ENCODE assay signal across 25 cellular contexts in genomic region chr3:53184701-53185100, GRCh38.
"Had no signal": no experiment of that assay in that cellular context is flagged by ENCODE, and none has a peak within 500 bp of the region (broad histone marks: within the 10 kb centered on the region; RNA-seq: fewer than 3 reads in every experiment).

No MANE protein-coding gene starts in this region.

- H3K4me3 ChIP-seq: dorsolateral prefrontal cortex, left lung, lower lobe of right lung, mucosa of descending colon, psoas muscle, testis, transverse colon had no signal

- H3K27me3 ChIP-seq: dorsolateral prefrontal cortex, left lung, testis, transverse colon had no signal

- H3K4me1 Mint-ChIP-seq: activated T-helper 17 cell treated with anti-CD3 and anti-CD28 coated beads, Interleukin-2, amount 50 U/mL, for 72 hours; nephron had no signal

- H3K9me3 Mint-ChIP-seq: activated CD8-positive, alpha-beta T cell treated with anti-CD3 and anti-CD28 coated beads for 36 hours; activated T-cell treated with anti-CD3 and anti-CD28 coated beads, Interleukin-2, amount 50 U/mL, for 4 hours; activated T-helper 17 cell treated with anti-CD3 and anti-CD28 coated beads, Interleukin-2, amount 50 U/mL, for 72 hours; nephron; T-helper 1 cell treated with Interleukin-12 subunit alpha and Interleukin-12 subunit beta and Interleukin-4 antibody, amounts not matched to agents 30 μg/mL and 1 μg/mL, for 36 hours had no signal

- H3K27me3 Mint-ChIP-seq: activated CD8-positive, alpha-beta T cell treated with anti-CD3 and anti-CD28 coated beads for 36 hours; activated T-helper 17 cell treated with anti-CD3 and anti-CD28 coated beads, Interleukin-2, amount 50 U/mL, for 72 hours had no signal

- H3K4me1 ChIP-seq: parathyroid adenoma, psoas muscle, testis, transverse colon had no signal

- H3K27ac Mint-ChIP-seq: activated CD8-positive, alpha-beta T cell treated with anti-CD3 and anti-CD28 coated beads for 36 hours; activated T-helper 17 cell treated with anti-CD3 and anti-CD28 coated beads, Interleukin-2, amount 50 U/mL, for 72 hours; nephron; T-helper 1 cell treated with Interleukin-12 subunit alpha and Interleukin-12 subunit beta and Interleukin-4 antibody, amounts not matched to agents 30 μg/mL and 1 μg/mL, for 36 hours had no signal

- H3K9ac ChIP-seq: parathyroid adenoma had no signal

- DNase-seq: activated CD4-positive, alpha-beta T cell treated with anti-CD3 and anti-CD28 coated beads, Interleukin-2, amount 50 U/mL, for 1 hour; activated CD4-positive, CD25-positive, alpha-beta regulatory T cell treated with anti-CD3 and anti-CD28 coated beads, Interleukin-2, amount 50 U/mL, for 72 hours; activated CD8-positive, alpha-beta T cell treated with anti-CD3 and anti-CD28 coated beads for 36 hours; activated gamma-delta T cell treated with Interleukin-2 at 50 U/mL for 16 hours; activated naive CD4-positive, alpha-beta T cell treated with anti-CD3 and anti-CD28 coated beads, Interleukin-2, amount 50 U/mL, for 16 hours; activated T-cell treated with anti-CD3 and anti-CD28 coated beads, Interleukin-2, amount 50 U/mL, for 4 hours; amniotic stem cell; central memory CD4-positive, alpha-beta T cell; dorsolateral prefrontal cortex; effector memory CD4-positive, alpha-beta T cell; kidney glomerular epithelial cell; left lung; lower lobe of right lung; nucleus accumbens; stimulated activated naive CD8-positive, alpha-beta T cell treated with anti-CD3 and anti-CD28 coated beads, Interleukin-15, Interleukin-2, amounts not matched to agents 100 U/mL and 50 U/mL, for 24 hours; T1000; testis; transverse colon; WERI-Rb-1 had no signal

- H3K4me3 Mint-ChIP-seq: activated CD8-positive, alpha-beta T cell treated with anti-CD3 and anti-CD28 coated beads for 36 hours; activated T-cell treated with anti-CD3 and anti-CD28 coated beads, Interleukin-2, amount 50 U/mL, for 4 hours; activated T-helper 17 cell treated with anti-CD3 and anti-CD28 coated beads, Interleukin-2, amount 50 U/mL, for 72 hours; nephron; T-helper 1 cell treated with Interleukin-12 subunit alpha and Interleukin-12 subunit beta and Interleukin-4 antibody, amounts not matched to agents 30 μg/mL and 1 μg/mL, for 36 hours had no signal

- H3K27ac ChIP-seq: dorsolateral prefrontal cortex, left lung, lower lobe of right lung, parathyroid adenoma, psoas muscle, testis, transverse colon, WERI-Rb-1 had no signal

- ATAC-seq: activated CD8-positive, alpha-beta T cell treated with anti-CD3 and anti-CD28 coated beads for 36 hours; activated T-cell treated with anti-CD3 and anti-CD28 coated beads, Interleukin-2, amount 50 U/mL, for 4 hours; activated T-helper 17 cell treated with anti-CD3 and anti-CD28 coated beads, Interleukin-2, amount 50 U/mL, for 72 hours; left lung; lower lobe of right lung; mucosa of descending colon; psoas muscle; stimulated activated naive CD8-positive, alpha-beta T cell treated with anti-CD3 and anti-CD28 coated beads, Interleukin-15, Interleukin-2, amounts not matched to agents 100 U/mL and 50 U/mL, for 24 hours had no signal

- H3K9me3 ChIP-seq: left lung, lower lobe of right lung, mucosa of descending colon, psoas muscle, testis, transverse colon had no signal

- H3K79me2 ChIP-seq: parathyroid adenoma had no signal

- H2AFZ ChIP-seq: parathyroid adenoma had no signal
